ENCODE assay signal across 19 cellular contexts in the genomic region with DNA sequence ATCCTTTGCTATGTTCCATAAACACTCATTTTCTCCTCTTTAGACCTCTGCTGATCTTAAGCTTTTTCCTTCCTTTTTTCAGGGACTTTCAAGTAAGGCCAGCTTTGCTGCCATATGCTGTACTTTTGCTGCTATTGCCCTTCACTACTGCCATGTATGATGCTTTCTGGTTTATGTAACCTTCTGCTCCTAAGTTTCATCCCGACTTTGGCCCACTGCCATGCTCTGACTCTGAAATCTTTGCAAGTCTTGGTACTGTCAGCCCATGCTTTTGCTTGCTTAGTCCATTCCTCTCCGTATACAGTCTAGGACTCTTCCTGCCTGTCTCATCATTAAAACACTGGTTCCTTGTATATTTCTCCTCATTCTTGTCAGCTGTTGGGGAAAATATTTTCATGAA.
"Had no signal": no experiment of that assay in that cellular context is flagged by ENCODE, and none has a peak within 500 bp of the region (broad histone marks: within the 10 kb centered on the region; RNA-seq: fewer than 3 reads in every experiment).

No MANE protein-coding gene starts in this region.

- H3K4me3 Mint-ChIP-seq: activated naive CD4-positive, alpha-beta T cell treated with anti-CD3 and anti-CD28 coated beads, Interleukin-2, amount 10 ng/mL, durations not matched to agents 7 days and 5 days; memory B cell; naive thymus-derived CD4-positive, alpha-beta T cell; stimulated activated memory B cell treated with anti-CD40 and anti-IgM and Interleukin-4, amounts not matched to agents 10 μg/mL and 1 μg/mL and 100 μg/mL, for 72 hours had no signal

- H3K36me3 ChIP-seq: gastroesophageal sphincter, heart right ventricle, pancreas, tibial artery, uterus had no signal

- H3K9me3 ChIP-seq: gastroesophageal sphincter, heart right ventricle, mucosa of descending colon, pancreas, tibial artery, uterus had no signal

- H3K4me1 ChIP-seq: pancreas, tibial artery, uterus had no signal

- H3K4me1 Mint-ChIP-seq: activated naive CD4-positive, alpha-beta T cell treated with anti-CD3 and anti-CD28 coated beads, Interleukin-2, amount 10 ng/mL, durations not matched to agents 7 days and 5 days; memory B cell; naive thymus-derived CD4-positive, alpha-beta T cell had no signal

- H3K27me3 ChIP-seq: gastroesophageal sphincter, heart right ventricle, pancreas, tibial artery, uterus had no signal

- ATAC-seq: gastroesophageal sphincter; heart right ventricle; mucosa of descending colon; naive thymus-derived CD4-positive, alpha-beta T cell; pancreas; stimulated activated memory B cell treated with anti-CD40 and anti-IgM and Interleukin-4, amounts not matched to agents 10 μg/mL and 1 μg/mL and 100 μg/mL, for 72 hours had no signal

- H3K27ac ChIP-seq: gastroesophageal sphincter, heart right ventricle, pancreas, tibial artery, uterus, VCaP had no signal

- H3K4me3 ChIP-seq: gastroesophageal sphincter, heart right ventricle, mucosa of descending colon, pancreas, tibial artery, uterus had no signal

- H3K27me3 Mint-ChIP-seq: activated naive CD4-positive, alpha-beta T cell treated with anti-CD3 and anti-CD28 coated beads, Interleukin-2, amount 10 ng/mL, durations not matched to agents 7 days and 5 days; memory B cell; naive thymus-derived CD4-positive, alpha-beta T cell; stimulated activated memory B cell treated with anti-CD40 and anti-IgM and Interleukin-4, amounts not matched to agents 10 μg/mL and 1 μg/mL and 100 μg/mL, for 72 hours had no signal

- H3K27ac Mint-ChIP-seq: activated naive CD4-positive, alpha-beta T cell treated with anti-CD3 and anti-CD28 coated beads, Interleukin-2, amount 10 ng/mL, durations not matched to agents 7 days and 5 days; memory B cell; naive thymus-derived CD4-positive, alpha-beta T cell; stimulated activated memory B cell treated with anti-CD40 and anti-IgM and Interleukin-4, amounts not matched to agents 10 μg/mL and 1 μg/mL and 100 μg/mL, for 72 hours had no signal

- DNase-seq: activated CD4-positive, alpha-beta T cell treated with anti-CD3 and anti-CD28 coated beads, Interleukin-2, amount 50 U/mL, for 48 hours; activated naive CD4-positive, alpha-beta T cell treated with anti-CD3 and anti-CD28 coated beads, Interleukin-2, amount 10 ng/mL, durations not matched to agents 7 days and 5 days; activated T-cell treated with anti-CD3 and anti-CD28 coated beads, Interleukin-2, amount 50 U/mL, for 1 hour; central memory CD4-positive, alpha-beta T cell; cortex of kidney; effector CD8-positive, alpha-beta T cell; heart right ventricle; islet precursor cell; mucosa of descending colon; naive thymus-derived CD4-positive, alpha-beta T cell; stimulated activated CD4-positive, alpha-beta T cell treated with anti-CD3 and anti-CD28 coated beads, Interleukin-2, amount 100 ng/mL, for 48 hours; T-helper 1 cell; tibial artery had no signal

- H3K9me3 Mint-ChIP-seq: activated naive CD4-positive, alpha-beta T cell treated with anti-CD3 and anti-CD28 coated beads, Interleukin-2, amount 10 ng/mL, durations not matched to agents 7 days and 5 days had no signal
